Comparison of ENCODE assay signal across 28 cellular contexts in the genomic region with DNA sequence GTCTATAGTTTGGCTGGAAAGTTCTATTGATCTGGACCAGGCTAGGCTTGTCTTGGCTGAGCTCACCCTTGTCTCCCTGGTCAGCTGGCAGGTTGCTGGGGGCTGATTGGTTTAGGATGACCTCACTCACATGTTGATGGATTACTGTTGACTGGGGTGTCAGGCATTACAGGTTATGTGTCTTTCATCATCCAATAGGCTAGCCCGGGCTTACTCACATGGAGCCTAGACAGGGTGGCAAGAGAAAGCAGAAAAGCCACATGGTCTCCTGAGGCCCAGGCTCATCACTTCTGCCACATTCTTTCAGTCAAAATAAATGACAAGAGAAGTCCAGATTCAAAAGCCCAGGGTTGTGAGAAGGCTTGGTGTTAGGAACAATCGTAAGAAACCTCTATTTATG.
DNase-seq lines count a peak whose midpoint lies in the region; ATAC-seq, FAIRE-seq and TF ChIP-seq lines count a peak whose summit lies in the region.
"Had no signal": no experiment of that assay in that cellular context is flagged by ENCODE, and none has a peak within 500 bp of the region (broad histone marks: within the 10 kb centered on the region; RNA-seq: fewer than 3 reads in every experiment).

No MANE protein-coding gene starts in this region.

- ATAC-seq in HepG2 (no peak), right lobe of liver (no peak), esophagus mucosa (peak; percentile 87), HG02885 (IDR thresholded peaks at IDR 0.05; ENCODE audit: poor library complexity, unreplicated experiment) (no peak)
- ATAC-seq: A549, GM23338, Panc1 had no signal

- H3K27ac ChIP-seq in HepG2 (ENCODE audit: extremely low read length, insufficient read depth, low read length) (no peak overlapping the region), right lobe of liver (no peak overlapping the region), angular gyrus (ENCODE audit: low read depth, low read length) (peak overlapping the region; percentile 34)
- H3K27ac ChIP-seq: A549; BLaER1 treated with 17β-estradiol and CSF1 and Interleukin-3, amounts not matched to agents 10 nM and 100 nM; HL-60 had no signal

- H3K79me2 ChIP-seq in HepG2 (ENCODE audit: insufficient read depth, low read length), result no peaks in the 10 kb centered on the region

- TF ChIP-seq RAD21 in HepG2 (CRISPR knock-in tag; IDR thresholded peaks at IDR 0.05), result no peak

- POLR2A ChIA-PET in HepG2 (lab: Yijun Ruan, JAX), result no interaction called here

- H3K4me3 ChIP-seq in HepG2 (replicated peaks in 1 of 3; ENCODE audit: insufficient read depth in 1 of 3, low read depth in 2 of 3, low read length in 3 of 3) (no peak overlapping the region), right lobe of liver (no peak overlapping the region)
- H3K4me3 ChIP-seq: A549; BLaER1 treated with 17β-estradiol and CSF1 and Interleukin-3, amounts not matched to agents 10 nM and 100 nM; GM23338 had no signal

- no peak for FAIRE-seq in HepG2 (lab: Jason Lieb, UNC)
- FAIRE-seq: A549, GM12891 had no signal

- TF ChIP-seq POLR2A in HepG2 (IDR thresholded peaks at IDR 0.05; ENCODE audit: insufficient read depth in 1 of 2, low read depth in 2 of 2, low read length in 2 of 2) (no peak), right lobe of liver (IDR thresholded peaks at IDR 0.05) (no peak)

- H3K4me2 ChIP-seq in HepG2 (ENCODE audit: low read depth, low read length), result no peak overlapping the region
- H3K4me2 ChIP-seq: A549; BLaER1 treated with 17β-estradiol and CSF1 and Interleukin-3, amounts not matched to agents 10 nM and 100 nM; GM23338; SK-N-SH had no signal

- BruUV-seq in HepG2 (replicated peaks; lab: Mats Ljungman, UMichigan), result no TSS peak

- intact Hi-C loops in HepG2 (cut with micrococcal nuclease; ENCODE audit: unreplicated experiment) (no loop called here), right lobe of liver (cut with DNase I) (no loop called here)

- CTCF ChIA-PET in HepG2 (lab: Yijun Ruan, JAX; ENCODE audit: low intra/inter-chr PET ratio, low total read pairs), result no interaction called here

- 4% methylated on average over 2 of the region's 2 CpGs for WGBS in HepG2 (ENCODE audit: low lambda C conversion rate)
- 58% methylated on average over 2 of the region's 2 CpGs for WGBS in right lobe of liver (ENCODE audit: insufficient coverage, low coverage, low lambda C conversion rate, missing lambda C conversion rate)

- H3K36me3 ChIP-seq in HepG2 (replicated peaks in 1 of 2; ENCODE audit: control insufficient read depth in 1 of 2, insufficient read depth in 2 of 2, low read length in 2 of 2) (no peaks in the 10 kb centered on the region), right lobe of liver (no peaks in the 10 kb centered on the region)
- H3K36me3 ChIP-seq: BLaER1 treated with 17β-estradiol and CSF1 and Interleukin-3, amounts not matched to agents 10 nM and 100 nM had no signal

- DNase-seq in HepG2 (ENCODE audit: low spot score) (no peak), right lobe of liver (no peak), OCI-M2 (lab: John Stamatoyannopoulos, UW; ENCODE audit: unreplicated experiment) (no peak)
- DNase-seq in stimulated activated CD4-positive, alpha-beta T cell treated with anti-CD3 and anti-CD28 coated beads, Interleukin-15, amount 100 ng/mL, for 24 hours, result no peak
- DNase-seq: AML-193; CD4-positive, alpha-beta T cell; COR-L47; DMS79; EL; GDM1; H9; Karpas-422; NCI-H1092 treated with DMSO at 0.1 percent for 48 hours; NCI-H146; NCI-H1930; NCI-H2227 treated with DMSO at 0.1 percent for 48 hours; NCI-H526 treated with DMSO at 0.1 percent for 48 hours; SK-N-SH; SW 1271 had no signal

- no peak for TF ChIP-seq CTCF in HepG2 (CRISPR knock-in tag; IDR thresholded peaks at IDR 0.05)
- TF ChIP-seq CTCF in right lobe of liver (IDR thresholded peaks at IDR 0.05), result no peak

- no peak overlapping the region for H2AFZ ChIP-seq in HepG2 (ENCODE audit: low read length)

- H3K27me3 ChIP-seq in HepG2 (ENCODE audit: control insufficient read depth in 1 of 2, insufficient read depth in 2 of 2, low read length in 2 of 2) (peaks cover 2 to 11% of the 10 kb centered on the region in 2 experiments; a peak in 1 of 5 replicates), right lobe of liver (peaks cover 0 to 10% of the 10 kb centered on the region in 2 donors)
- H3K27me3 ChIP-seq: BLaER1 treated with 17β-estradiol and CSF1 and Interleukin-3, amounts not matched to agents 10 nM and 100 nM had no signal

- no peak overlapping the region for H3K9ac ChIP-seq in HepG2 (ENCODE audit: insufficient read depth, low read depth, low read length)
- H3K9ac ChIP-seq: BLaER1 treated with 17β-estradiol and CSF1 and Interleukin-3, amounts not matched to agents 10 nM and 100 nM; SK-N-SH had no signal

- in situ Hi-C loops in HepG2 (cut with HindIII; ENCODE audit: extremely low pct_ligation_motif_present, low pct_unique_long_range_greater_than_20kb), result no loop called here

- H3K4me1 ChIP-seq in HepG2 (ENCODE audit: insufficient read depth, low read length), result no peaks in the 10 kb centered on the region
- H3K4me1 ChIP-seq in right lobe of liver, result no peaks in the 10 kb centered on the region
- H3K4me1 ChIP-seq: A549; BLaER1 treated with 17β-estradiol and CSF1 and Interleukin-3, amounts not matched to agents 10 nM and 100 nM had no signal

- no peak for TF ChIP-seq EP300 in HepG2 (IDR thresholded peaks at IDR 0.05; ENCODE audit: low read depth in 2 of 2, low read length in 2 of 2)
- no peak for TF ChIP-seq EP300 in HepG2 (CRISPR knock-in tag; IDR thresholded peaks at IDR 0.05; ENCODE audit: borderline replicate concordance)

- H4K20me1 ChIP-seq in HepG2 (ENCODE audit: insufficient read depth, low read length), result no peaks in the 10 kb centered on the region
- H4K20me1 ChIP-seq: BLaER1 treated with 17β-estradiol and CSF1 and Interleukin-3, amounts not matched to agents 10 nM and 100 nM had no signal

- no peaks in the 10 kb centered on the region for H3K9me3 ChIP-seq in HepG2 (ENCODE audit: low read length)
- no peaks in the 10 kb centered on the region for H3K9me3 ChIP-seq in right lobe of liver
- H3K9me3 ChIP-seq: A549; BLaER1 treated with 17β-estradiol and CSF1 and Interleukin-3, amounts not matched to agents 10 nM and 100 nM; SK-N-SH had no signal

TF ChIP-seq in HepG2, 621 proteins besides CTCF, POLR2A, EP300 and RAD21:
- TF ChIP-seq, protein P1, sequence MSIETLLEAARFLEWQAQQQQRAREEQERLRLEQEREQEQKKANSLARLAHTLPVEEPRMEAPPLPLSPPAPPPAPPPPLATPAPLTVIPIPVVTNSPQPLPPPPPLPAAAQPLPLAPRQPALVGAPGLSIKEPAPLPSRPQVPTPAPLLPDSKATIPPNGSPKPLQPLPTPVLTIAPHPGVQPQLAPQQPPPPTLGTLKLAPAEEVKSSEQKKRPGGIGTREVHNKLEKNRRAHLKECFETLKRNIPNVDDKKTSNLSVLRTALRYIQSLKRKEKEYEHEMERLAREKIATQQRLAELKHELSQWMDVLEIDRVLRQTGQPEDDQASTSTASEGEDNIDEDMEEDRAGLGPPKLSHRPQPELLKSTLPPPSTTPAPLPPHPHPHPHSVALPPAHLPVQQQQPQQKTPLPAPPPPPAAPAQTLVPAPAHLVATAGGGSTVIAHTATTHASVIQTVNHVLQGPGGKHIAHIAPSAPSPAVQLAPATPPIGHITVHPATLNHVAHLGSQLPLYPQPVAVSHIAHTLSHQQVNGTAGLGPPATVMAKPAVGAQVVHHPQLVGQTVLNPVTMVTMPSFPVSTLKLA (IDR thresholded peaks at IDR 0.05), result peak; percentile 70
- no peak for TF ChIP-seq PHB2 (IDR thresholded peaks at IDR 0.05; ENCODE audit: partially characterized antibody)
